ENCODE assay signal across 8 cellular contexts in genomic region chr10:77405771-77406241, GRCh38.
A peak's percentile ranks its signal among the peaks of the same experiment; 100 is the strongest.
DNase-seq lines count a peak whose midpoint lies in the region; ATAC-seq and TF ChIP-seq lines count a peak whose summit lies in the region.

No MANE protein-coding gene starts in this region.

- no TSS peak for BruUV-seq in OCI-LY7 (replicated peaks; lab: Mats Ljungman, UMichigan)

- no peak for TF ChIP-seq CTCF in WERI-Rb-1 (IDR thresholded peaks at IDR 0.05; ENCODE audit: low read depth, low read length)
- TF ChIP-seq CTCF in hepatocyte (IDR thresholded peaks at IDR 0.05; ENCODE audit: poor library complexity): no peak
- no peak for TF ChIP-seq CTCF in OCI-LY7 (conservative IDR thresholded peaks at IDR 0.05; ENCODE audit: low read length)

- intact Hi-C loops in Right ventricle myocardium superior (cut with DNase I): no loop called here
- intact Hi-C loops in Right ventricle myocardium inferior (cut with DNase I): no loop called here
- intact Hi-C loops in OCI-LY7 (cut with micrococcal nuclease; ENCODE audit: unreplicated experiment): no loop called here

- H2AFZ ChIP-seq in hepatocyte: no peak overlapping the region
- H2AFZ ChIP-seq in OCI-LY7 (ENCODE audit: low read length): no peak overlapping the region

- peaks cover 26% of the 10 kb centered on the region for H3K4me1 ChIP-seq in hepatocyte (ENCODE audit: insufficient read depth)
- H3K4me1 ChIP-seq in OCI-LY7 (ENCODE audit: insufficient read depth, low read length, poor library complexity, severe bottlenecking): no peaks in the 10 kb centered on the region

- CTCF ChIA-PET in OCI-LY7 (lab: Charles Lee; ENCODE audit: unreplicated experiment): no interaction called here

- H3K4me1 Mint-ChIP-seq in stimulated activated naive CD8-positive, alpha-beta T cell treated with anti-CD3 and anti-CD28 coated beads, Interleukin-15, amount 100 ng/mL, for 72 hours: no peaks in the 10 kb centered on the region
- no peaks in the 10 kb centered on the region for H3K4me1 Mint-ChIP-seq in immature natural killer cell

- no peaks in the 10 kb centered on the region for H3K9me3 ChIP-seq in WERI-Rb-1 (ENCODE audit: severe bottlenecking)
- no peaks in the 10 kb centered on the region for H3K9me3 ChIP-seq in hepatocyte (ENCODE audit: low read depth)
- no peaks in the 10 kb centered on the region for H3K9me3 ChIP-seq in OCI-LY7 (ENCODE audit: low read length)

- H3K27me3 Mint-ChIP-seq in stimulated activated naive CD8-positive, alpha-beta T cell treated with anti-CD3 and anti-CD28 coated beads, Interleukin-15, amount 100 ng/mL, for 72 hours: no peaks in the 10 kb centered on the region
- peaks cover 4 to 5% (median 4%) of the 10 kb centered on the region in 3 donors for H3K27me3 Mint-ChIP-seq in immature natural killer cell (ENCODE audit: low read depth in 3 of 3)

- no peak overlapping the region for H3K4me3 ChIP-seq in WERI-Rb-1 (ENCODE audit: low read depth, low read length)
- H3K4me3 ChIP-seq in hepatocyte: no peak overlapping the region
- H3K4me3 ChIP-seq in OCI-LY7 (ENCODE audit: low read depth, low read length, poor library complexity, severe bottlenecking): no peak overlapping the region

- no peaks in the 10 kb centered on the region for H3K9me3 Mint-ChIP-seq in stimulated activated naive CD8-positive, alpha-beta T cell treated with anti-CD3 and anti-CD28 coated beads, Interleukin-15, amount 100 ng/mL, for 72 hours
- H3K9me3 Mint-ChIP-seq in immature natural killer cell: no peaks in the 10 kb centered on the region

- DNase-seq in Right ventricle myocardium superior (no peak), Right ventricle myocardium inferior (ENCODE audit: missing footprints) (no peak), NCI-H146 (lab: John Stamatoyannopoulos, UW) (peak; percentile 93), WERI-Rb-1 (peak; percentile 87), hepatocyte (ENCODE audit: low spot score) (peak; percentile 89), immature natural killer cell (no peak), OCI-LY7 (ENCODE audit: low spot score) (no peak)
- DNase-seq in stimulated activated naive CD8-positive, alpha-beta T cell treated with anti-CD3 and anti-CD28 coated beads, Interleukin-15, amount 100 ng/mL, for 72 hours: peak in 1 of 2 donors; percentile 14

- H3K27me3 ChIP-seq in WERI-Rb-1 (ENCODE audit: insufficient read depth, low read depth, severe bottlenecking) (no peaks in the 10 kb centered on the region), hepatocyte (no peaks in the 10 kb centered on the region)

- no peak overlapping the region for H3K27ac Mint-ChIP-seq in stimulated activated naive CD8-positive, alpha-beta T cell treated with anti-CD3 and anti-CD28 coated beads, Interleukin-15, amount 100 ng/mL, for 72 hours
- H3K27ac Mint-ChIP-seq in immature natural killer cell: no peak overlapping the region

- H3K9me2 ChIP-seq in hepatocyte (replicated peaks; ENCODE audit: insufficient read depth) (no peaks in the 10 kb centered on the region), OCI-LY7 (ENCODE audit: insufficient read depth, low read length) (no peaks in the 10 kb centered on the region)

- WGBS in hepatocyte (ENCODE audit: low lambda C conversion rate, missing lambda C conversion rate): 17% methylated on average over 5 of the region's 5 CpGs

- H3K4me2 ChIP-seq in hepatocyte (no peak overlapping the region), OCI-LY7 (ENCODE audit: low read length) (no peak overlapping the region)

- no peaks in the 10 kb centered on the region for H4K20me1 ChIP-seq in hepatocyte (ENCODE audit: insufficient read depth, poor library complexity, severe bottlenecking)
- H4K20me1 ChIP-seq in OCI-LY7 (ENCODE audit: insufficient read depth, low read length): no peaks in the 10 kb centered on the region

- POLR2A ChIA-PET in OCI-LY7 (lab: Charles Lee): interaction anchor here (0.6 kb wide), 1 partner anchor 604 kb away, joined by 5 read pairs; no protein-coding TSS in a partner anchor

- H3K27ac ChIP-seq in WERI-Rb-1 (no peak overlapping the region), hepatocyte (peak overlapping the region; percentile 80), OCI-LY7 (ENCODE audit: low read depth, low read length, poor library complexity, severe bottlenecking) (no peak overlapping the region)

- H3K4me3 Mint-ChIP-seq in stimulated activated naive CD8-positive, alpha-beta T cell treated with anti-CD3 and anti-CD28 coated beads, Interleukin-15, amount 100 ng/mL, for 72 hours: no peak overlapping the region
- no peak overlapping the region for H3K4me3 Mint-ChIP-seq in immature natural killer cell

- ATAC-seq in Right ventricle myocardium superior (ENCODE audit: poor library complexity): peak; percentile 52
- no peak for ATAC-seq in Right ventricle myocardium inferior
- ATAC-seq in stimulated activated naive CD8-positive, alpha-beta T cell treated with anti-CD3 and anti-CD28 coated beads, Interleukin-15, amount 100 ng/mL, for 72 hours: peak; percentile 32

- H3K36me3 ChIP-seq in WERI-Rb-1 (no peaks in the 10 kb centered on the region), hepatocyte (replicated peaks; ENCODE audit: insufficient read depth, low read depth) (no peaks in the 10 kb centered on the region), OCI-LY7 (ENCODE audit: insufficient read depth, low read length) (no peaks in the 10 kb centered on the region)

- H3K36me3 Mint-ChIP-seq in immature natural killer cell: no peaks in the 10 kb centered on the region

- H3K79me2 ChIP-seq in hepatocyte (no peaks in the 10 kb centered on the region), OCI-LY7 (ENCODE audit: insufficient read depth, low read depth, low read length) (no peaks in the 10 kb centered on the region)

Comparison
In these comparisons a context has a peak if more than half of its experiments do, and no peak if none do; other contexts are left out.
1. DNase-seq: peak in NCI-H146 (single experiment), WERI-Rb-1 (single experiment) and hepatocyte (single experiment); none in Right ventricle myocardium superior (single experiment), Right ventricle myocardium inferior (single experiment), immature natural killer cell (0 of 3) and OCI-LY7 (single experiment).